8 cellular contexts compared by ENCODE assay signal in the genomic region with DNA sequence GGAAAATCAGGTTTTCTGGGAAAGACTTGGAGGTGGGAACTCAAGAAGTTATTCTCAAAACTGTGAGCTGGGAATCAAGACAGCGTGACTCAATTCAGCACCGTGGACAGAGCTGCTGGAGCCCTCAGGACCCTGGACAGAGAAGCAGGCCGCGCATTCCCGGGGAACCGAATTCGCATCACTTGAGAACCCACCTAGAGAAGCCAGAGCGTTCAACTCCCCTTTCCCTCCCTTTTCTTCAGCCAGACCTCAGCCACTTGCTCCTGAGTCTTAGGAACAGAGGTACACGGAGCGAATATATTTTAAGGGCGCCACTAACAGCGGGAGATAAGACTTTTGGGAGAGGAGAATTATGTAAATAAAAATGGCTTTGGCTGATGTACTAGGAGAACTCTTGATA. TPM values are rescaled to one million over a fixed set of nuclear protein-coding genes. Genes with fewer than 3 reads are reported as not detected.
DNase-seq lines count a peak whose midpoint lies in the region; ATAC-seq and TF ChIP-seq lines count a peak whose summit lies in the region.

No MANE protein-coding gene starts in this region.

- no peaks in the 10 kb centered on the region for H3K36me3 ChIP-seq in neural progenitor cell

- no peak overlapping the region for H3K27ac Mint-ChIP-seq in activated T-cell treated with anti-CD3 and anti-CD28 coated beads, Interleukin-2, amount 50 U/mL, for 72 hours
- H3K27ac Mint-ChIP-seq in neural progenitor cell = no peak overlapping the region

- peaks cover 22% of the 10 kb centered on the region for H3K4me1 ChIP-seq in neural progenitor cell

- H2AFZ ChIP-seq in neural progenitor cell (replicated peaks) = no peak overlapping the region

- H3K27me3 Mint-ChIP-seq in activated T-cell treated with anti-CD3 and anti-CD28 coated beads, Interleukin-2, amount 50 U/mL, for 72 hours (ENCODE audit: low read depth) = peaks cover 59% of the 10 kb centered on the region
- peaks cover 14% of the 10 kb centered on the region for H3K27me3 Mint-ChIP-seq in neural progenitor cell (ENCODE audit: insufficient read depth, low read depth)

- peaks cover 22% of the 10 kb centered on the region for H3K4me1 Mint-ChIP-seq in activated T-cell treated with anti-CD3 and anti-CD28 coated beads, Interleukin-2, amount 50 U/mL, for 72 hours (ENCODE audit: low read depth)
- peaks cover 47% of the 10 kb centered on the region for H3K4me1 Mint-ChIP-seq in neural progenitor cell

- H3K4me3 Mint-ChIP-seq in activated T-cell treated with anti-CD3 and anti-CD28 coated beads, Interleukin-2, amount 50 U/mL, for 72 hours = peak overlapping the region in 1 of 2 donors; percentile 67
- peak overlapping the region; percentile 99 for H3K4me3 Mint-ChIP-seq in neural progenitor cell

- peaks cover 32% of the 10 kb centered on the region for H3K79me2 ChIP-seq in neural progenitor cell (ENCODE audit: low read depth)

- peak; percentile 57 to 67 for ATAC-seq in activated T-cell treated with anti-CD3 and anti-CD28 coated beads, Interleukin-2, amount 50 U/mL, for 72 hours (replicated peaks in 1 of 2)
- ATAC-seq in GM19463 (IDR thresholded peaks at IDR 0.05; ENCODE audit: unreplicated experiment) = no peak

- no peak overlapping the region for H3K9ac ChIP-seq in neural progenitor cell

- H4K20me1 ChIP-seq in neural progenitor cell (ENCODE audit: low read depth) = peaks cover 27% of the 10 kb centered on the region

- peak overlapping the region; percentile 100 for H3K4me2 ChIP-seq in neural progenitor cell

- H3K27ac ChIP-seq in neural progenitor cell (peak overlapping the region; percentile 98), substantia nigra (ENCODE audit: low read depth, low read length, poor library complexity, severe bottlenecking) (no peak overlapping the region)

- DNase-seq in G401 (ENCODE audit: low spot score) (peak; percentile 43), OCI-M2 (lab: John Stamatoyannopoulos, UW; ENCODE audit: unreplicated experiment) (peak; percentile 57), foreskin fibroblast (peak; percentile 48 to 86), neural progenitor cell (ENCODE audit: low spot score) (peak; percentile 92), substantia nigra (lab: John Stamatoyannopoulos, UW) (peak in 42 of 49 donors; percentile 2 to 67 (median 40)), NCI-H1417 (lab: John Stamatoyannopoulos, UW) (no peak)
- peak; percentile 68 to 71 for DNase-seq in activated T-cell treated with anti-CD3 and anti-CD28 coated beads, Interleukin-2, amount 50 U/mL, for 72 hours

- H3K27me3 ChIP-seq in neural progenitor cell = no peaks in the 10 kb centered on the region

- no peaks in the 10 kb centered on the region for H3K9me3 Mint-ChIP-seq in activated T-cell treated with anti-CD3 and anti-CD28 coated beads, Interleukin-2, amount 50 U/mL, for 72 hours
- H3K9me3 Mint-ChIP-seq in neural progenitor cell = no peaks in the 10 kb centered on the region

- in situ Hi-C loops in G401 (cut with HindIII; ENCODE audit: low sequenced_read_pairs) = no loop called here

- peaks cover 60% of the 10 kb centered on the region for H3F3A ChIP-seq in neural progenitor cell (ENCODE audit: low read depth)

- no peaks in the 10 kb centered on the region for H3K36me3 Mint-ChIP-seq in activated T-cell treated with anti-CD3 and anti-CD28 coated beads, Interleukin-2, amount 50 U/mL, for 72 hours (ENCODE audit: insufficient read depth in 2 of 2)
- H3K36me3 Mint-ChIP-seq in neural progenitor cell = peaks cover 4% of the 10 kb centered on the region

- H3K9me3 ChIP-seq in neural progenitor cell (ENCODE audit: low read depth) = no peaks in the 10 kb centered on the region

- no peak overlapping the region for H3K4me3 ChIP-seq in foreskin fibroblast (ENCODE audit: low read depth in 1 of 2, low read length in 2 of 2)
- peak overlapping the region; percentile 90 for H3K4me3 ChIP-seq in neural progenitor cell

- TF ChIP-seq CTCF in foreskin fibroblast (IDR thresholded peaks at IDR 0.05; ENCODE audit: low read depth, low read length) (no peak), neural progenitor cell (IDR thresholded peaks at IDR 0.05) (no peak)

RNA-seq across cellular contexts. Expression of a gene that starts 2.0 kb away (rescaled TPM):
- total RNA-seq in G401 (2014; rRNA removed; shearing (Covaris generic)) = 77.8 and 94.7 TPM in 2 replicates
- not detected for total RNA-seq in activated T-cell treated with anti-CD3 and anti-CD28 coated beads, Interleukin-2, amount 50 U/mL, for 72 hours
- 1,311 and 1,384 TPM in 2 replicates for total RNA-seq in neural progenitor cell (ENCODE audit: low replicate concordance)

RNA-seq across cellular contexts. Expression of a gene that starts 23.5 kb away (rescaled TPM):
- 44.1 and 50.3 TPM in 2 replicates for total RNA-seq in G401 (2014; rRNA removed; shearing (Covaris generic))
- 10 to 100 TPM; 39.5 to 43.6 TPM for total RNA-seq in activated T-cell treated with anti-CD3 and anti-CD28 coated beads, Interleukin-2, amount 50 U/mL, for 72 hours
- 30.5 and 43.0 TPM in 2 replicates for total RNA-seq in neural progenitor cell (ENCODE audit: low replicate concordance)

RNA-seq across cellular contexts. Expression of a gene that starts 36.1 kb away (rescaled TPM):
- not detected in 2 replicates for total RNA-seq in G401 (2014; rRNA removed; shearing (Covaris generic))
- under 1 TPM in 1 of 2 donors, not detected in 1; 0.25 TPM for total RNA-seq in activated T-cell treated with anti-CD3 and anti-CD28 coated beads, Interleukin-2, amount 50 U/mL, for 72 hours
- not detected in 2 replicates for total RNA-seq in neural progenitor cell (ENCODE audit: low replicate concordance)

RNA-seq across cellular contexts. Expression of a gene that starts 54.7 kb away (rescaled TPM):
- total RNA-seq in G401 (2014; rRNA removed; shearing (Covaris generic)) = 5.5 and 18.6 TPM in 2 replicates
- total RNA-seq in activated T-cell treated with anti-CD3 and anti-CD28 coated beads, Interleukin-2, amount 50 U/mL, for 72 hours = 1 to 10 TPM; 1.6 to 2.3 TPM
- 3.0 and 6.5 TPM in 2 replicates for total RNA-seq in neural progenitor cell (ENCODE audit: low replicate concordance)

Comparison
In these comparisons a context has a peak if more than half of its experiments do, and no peak if none do; other contexts are left out.
1. DNase-seq: peak in G401 (single experiment), OCI-M2 (single experiment), activated T-cell treated with anti-CD3 and anti-CD28 coated beads, Interleukin-2, amount 50 U/mL, for 72 hours (2 of 2), foreskin fibroblast (2 of 2), neural progenitor cell (single experiment) and substantia nigra (42 of 49); none in NCI-H1417 (0 of 3).
2. RNA of a gene that starts 2.0 kb away (total RNA-seq): 1,311 to 1,384 TPM in neural progenitor cell and 77.8 to 94.7 TPM in G401; not detected in activated T-cell treated with anti-CD3 and anti-CD28 coated beads, Interleukin-2, amount 50 U/mL, for 72 hours; every median in the first group is over 10 times any median in the second.